In the genomic region with DNA sequence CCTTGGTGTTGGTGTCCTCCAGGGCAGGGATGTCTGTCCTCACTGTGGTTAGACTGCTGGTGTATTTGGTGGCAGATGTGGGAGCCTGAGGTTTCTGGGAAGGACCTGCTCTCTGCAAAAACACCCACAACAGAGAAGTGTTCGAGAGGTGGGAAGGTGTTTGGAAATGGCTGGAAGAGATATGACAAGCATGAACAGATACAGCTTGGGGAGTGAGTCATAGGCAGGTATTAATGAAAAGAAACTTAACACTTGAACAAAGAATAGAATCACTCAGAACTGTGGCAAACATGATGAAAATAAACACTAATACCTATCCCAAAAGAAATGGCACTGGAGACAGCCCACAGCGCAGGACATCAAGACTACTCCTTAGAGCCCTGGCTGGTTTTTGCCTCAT, we compare ENCODE assay signal across 15 cellular contexts.
A peak's percentile ranks its signal among the peaks of the same experiment; 100 is the strongest.
DNase-seq lines count a peak whose midpoint lies in the region; ATAC-seq, FAIRE-seq and TF ChIP-seq lines count a peak whose summit lies in the region.
"Had no signal": no experiment of that assay in that cellular context is flagged by ENCODE, and none has a peak within 500 bp of the region (broad histone marks: within the 10 kb centered on the region; RNA-seq: fewer than 3 reads in every experiment).

No MANE protein-coding gene starts in this region.

- no peak for TF ChIP-seq POLR2A in HepG2 (IDR thresholded peaks at IDR 0.05; ENCODE audit: insufficient read depth in 1 of 2, low read depth in 2 of 2, low read length in 2 of 2)

- H3K9me3 ChIP-seq in liver (ENCODE audit: control insufficient read depth in 4 of 4, low read length in 3 of 4) (no peaks in the 10 kb centered on the region), HepG2 (ENCODE audit: low read length) (no peaks in the 10 kb centered on the region), keratinocyte (ENCODE audit: control insufficient read depth, low read depth, low read length) (no peaks in the 10 kb centered on the region)

- no peaks in the 10 kb centered on the region for H3K9me1 ChIP-seq in keratinocyte (ENCODE audit: control insufficient read depth, extremely low read depth, insufficient read depth, low read length)

- H2AFZ ChIP-seq in HepG2 (ENCODE audit: low read length) (no peak overlapping the region), keratinocyte (ENCODE audit: control insufficient read depth, low read length) (no peak overlapping the region)
- H2AFZ ChIP-seq: GM23248 had no signal

- H3K36me3 ChIP-seq in liver (ENCODE audit: control insufficient read depth in 4 of 4, insufficient read depth in 3 of 4, low read depth in 1 of 4, low read length in 3 of 4) (no peaks in the 10 kb centered on the region), HepG2 (replicated peaks in 1 of 2; ENCODE audit: control insufficient read depth in 1 of 2, insufficient read depth in 2 of 2, low read length in 2 of 2) (no peaks in the 10 kb centered on the region), bronchial epithelial cell (ENCODE audit: control insufficient read depth, insufficient read depth, low read length) (no peaks in the 10 kb centered on the region), keratinocyte (ENCODE audit: control insufficient read depth in 2 of 2, extremely low read depth in 1 of 2, insufficient read depth in 2 of 2, low read length in 2 of 2) (no peaks in the 10 kb centered on the region)

- WGBS in liver: 73% methylated on average over 2 of the region's 2 CpGs
- 52% methylated on average over 2 of the region's 2 CpGs for WGBS in HepG2 (ENCODE audit: low lambda C conversion rate)

- no peak for TF ChIP-seq RAD21 in liver (IDR thresholded peaks at IDR 0.05)
- no peak for TF ChIP-seq RAD21 in HepG2 (CRISPR knock-in tag; IDR thresholded peaks at IDR 0.05)

- TF ChIP-seq EP300 in HepG2 (IDR thresholded peaks at IDR 0.05; ENCODE audit: low read depth in 2 of 2, low read length in 2 of 2) (no peak), HepG2 (CRISPR knock-in tag; IDR thresholded peaks at IDR 0.05; ENCODE audit: borderline replicate concordance) (no peak)

- H3K4me3 ChIP-seq in liver (ENCODE audit: low read depth in 1 of 3, low read length in 3 of 3) (no peak overlapping the region), HepG2 (replicated peaks in 1 of 3; ENCODE audit: insufficient read depth in 1 of 3, low read depth in 2 of 3, low read length in 3 of 3) (no peak overlapping the region), bronchial epithelial cell (ENCODE audit: low read depth, low read length) (no peak overlapping the region), keratinocyte (ENCODE audit: control insufficient read depth in 2 of 3, extremely low read depth in 1 of 3, insufficient read depth in 2 of 3, low read depth in 1 of 3, low read length in 3 of 3) (no peak overlapping the region)
- H3K4me3 ChIP-seq: GM23248 had no signal

- H3K27ac ChIP-seq in liver (ENCODE audit: low read depth in 1 of 2, low read length in 2 of 2) (peak overlapping the region; percentile 86 to 87), HepG2 (ENCODE audit: extremely low read length, insufficient read depth, low read length) (no peak overlapping the region), keratinocyte (ENCODE audit: control insufficient read depth, insufficient read depth, low read length) (no peak overlapping the region)
- H3K27ac ChIP-seq: GM23248, HL-60 had no signal

- no peak for DNase-seq in HepG2 (ENCODE audit: low spot score)
- peak; percentile 34 for DNase-seq in bronchial epithelial cell (ENCODE audit: low read depth)
- no peak for DNase-seq in keratinocyte (ENCODE audit: low read depth, low spot score)
- DNase-seq in D721Med (ENCODE audit: insufficient read length, low spot score): no peak
- no peak for DNase-seq in NCI-H1092 (lab: John Stamatoyannopoulos, UW)
- DNase-seq: ACHN; C1 segment of cervical spinal cord; CD4-positive, alpha-beta memory T cell; COR-L47; GM23248 had no signal

- no TSS peak for BruUV-seq in HepG2 (replicated peaks; lab: Mats Ljungman, UMichigan)

- ATAC-seq in HepG2 (no peak), HG02588 (IDR thresholded peaks at IDR 0.05; ENCODE audit: unreplicated experiment) (no peak)
- ATAC-seq: HCT116 had no signal

- POLR2A ChIA-PET in HepG2 (lab: Yijun Ruan, JAX): no interaction called here

- H3K79me2 ChIP-seq in HepG2 (ENCODE audit: insufficient read depth, low read length) (no peaks in the 10 kb centered on the region), keratinocyte (ENCODE audit: control insufficient read depth, insufficient read depth, low read length) (no peaks in the 10 kb centered on the region)

- H4K20me1 ChIP-seq in HepG2 (ENCODE audit: insufficient read depth, low read length): no peaks in the 10 kb centered on the region
- H4K20me1 ChIP-seq in keratinocyte (ENCODE audit: control insufficient read depth, extremely low read depth, insufficient read depth, low read length): no peaks in the 10 kb centered on the region

- intact Hi-C loops in HepG2 (cut with micrococcal nuclease; ENCODE audit: unreplicated experiment): no loop called here

- no peak for TF ChIP-seq CTCF in liver (IDR thresholded peaks at IDR 0.05; ENCODE audit: low read depth, low read length, missing input control)
- TF ChIP-seq CTCF in HepG2 (CRISPR knock-in tag; IDR thresholded peaks at IDR 0.05): no peak
- TF ChIP-seq CTCF in bronchial epithelial cell (IDR thresholded peaks at IDR 0.05; ENCODE audit: insufficient read depth, low read length, severe bottlenecking): no peak
- TF ChIP-seq CTCF in keratinocyte (optimal IDR thresholded peaks at IDR 0.05 in 1 of 3, IDR thresholded peaks at IDR 0.05 in 1 of 3, conservative IDR thresholded peaks at IDR 0.05 in 1 of 3; ENCODE audit: extremely low read depth in 1 of 3, insufficient read depth in 2 of 3, low read length in 3 of 3): no peak
- no peak for TF ChIP-seq CTCF in D721Med (IDR thresholded peaks at IDR 0.05; ENCODE audit: insufficient read depth, missing control alignments)

- H3K27me3 ChIP-seq in liver (ENCODE audit: control insufficient read depth in 4 of 4, insufficient read depth in 4 of 4, low read length in 3 of 4): no peaks in the 10 kb centered on the region
- H3K27me3 ChIP-seq in HepG2 (ENCODE audit: control insufficient read depth in 1 of 2, insufficient read depth in 2 of 2, low read length in 2 of 2): no peaks in the 10 kb centered on the region
- H3K27me3 ChIP-seq in bronchial epithelial cell (ENCODE audit: control insufficient read depth, insufficient read depth, low read length): no peaks in the 10 kb centered on the region
- no peaks in the 10 kb centered on the region for H3K27me3 ChIP-seq in keratinocyte (ENCODE audit: control insufficient read depth, extremely low read depth, insufficient read depth, low read length)

- dilution Hi-C loops in keratinocyte (cut with MboI; ENCODE audit: extremely low pct_ligation_motif_present, low sequenced_read_pairs): no loop called here

- H3K4me1 ChIP-seq in liver (ENCODE audit: control insufficient read depth in 4 of 4, insufficient read depth in 4 of 4, low read length in 3 of 4): peaks cover 9 to 30% (median 26%) of the 10 kb centered on the region in 4 donors
- H3K4me1 ChIP-seq in HepG2 (ENCODE audit: insufficient read depth, low read length): no peaks in the 10 kb centered on the region; the same call in 1 of the 2 replicates
- no peaks in the 10 kb centered on the region for H3K4me1 ChIP-seq in keratinocyte (ENCODE audit: control insufficient read depth, extremely low read depth, insufficient read depth, low read length)

- in situ Hi-C loops in HepG2 (cut with HindIII; ENCODE audit: extremely low pct_ligation_motif_present, low pct_unique_long_range_greater_than_20kb): no loop called here

- FAIRE-seq in HepG2 (lab: Jason Lieb, UNC) (no peak), bronchial epithelial cell (lab: Jason Lieb, UNC) (no peak), keratinocyte (lab: Jason Lieb, UNC) (peak; percentile 23), D721Med (lab: Jason Lieb, UNC) (no peak)
- FAIRE-seq: H54 had no signal

- no peak overlapping the region for H3K4me2 ChIP-seq in HepG2 (ENCODE audit: low read depth, low read length)
- no peak overlapping the region for H3K4me2 ChIP-seq in keratinocyte (ENCODE audit: control insufficient read depth, extremely low read depth, insufficient read depth, low read depth, low read length)

- CTCF ChIA-PET in HepG2 (lab: Yijun Ruan, JAX; ENCODE audit: low intra/inter-chr PET ratio, low total read pairs): no interaction called here

- H3K9ac ChIP-seq in liver (ENCODE audit: low read depth in 1 of 2, low read length in 2 of 2): peak overlapping the region in 1 of 2 donors; percentile 33
- no peak overlapping the region for H3K9ac ChIP-seq in HepG2 (ENCODE audit: insufficient read depth, low read depth, low read length)
- H3K9ac ChIP-seq in keratinocyte (ENCODE audit: control insufficient read depth, extremely low read depth, insufficient read depth, low read length): no peak overlapping the region
- H3K9ac ChIP-seq: GM23248 had no signal

TF ChIP-seq in liver, 16 proteins besides CTCF, POLR2A, EP300 and RAD21 (continues in another document):
- TF ChIP-seq, protein P1, sequence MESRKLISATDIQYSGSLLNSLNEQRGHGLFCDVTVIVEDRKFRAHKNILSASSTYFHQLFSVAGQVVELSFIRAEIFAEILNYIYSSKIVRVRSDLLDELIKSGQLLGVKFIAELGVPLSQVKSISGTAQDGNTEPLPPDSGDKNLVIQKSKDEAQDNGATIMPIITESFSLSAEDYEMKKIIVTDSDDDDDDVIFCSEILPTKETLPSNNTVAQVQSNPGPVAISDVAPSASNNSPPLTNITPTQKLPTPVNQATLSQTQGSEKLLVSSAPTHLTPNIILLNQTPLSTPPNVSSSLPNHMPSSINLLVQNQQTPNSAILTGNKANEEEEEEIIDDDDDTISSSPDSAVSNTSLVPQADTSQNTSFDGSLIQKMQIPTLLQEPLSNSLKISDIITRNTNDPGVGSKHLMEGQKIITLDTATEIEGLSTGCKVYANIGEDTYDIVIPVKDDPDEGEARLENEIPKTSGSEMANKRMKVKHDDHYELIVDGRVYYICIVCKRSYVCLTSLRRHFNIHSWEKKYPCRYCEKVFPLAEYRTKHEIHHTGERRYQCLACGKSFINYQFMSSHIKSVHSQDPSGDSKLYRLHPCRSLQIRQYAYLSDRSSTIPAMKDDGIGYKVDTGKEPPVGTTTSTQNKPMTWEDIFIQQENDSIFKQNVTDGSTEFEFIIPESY (IDR thresholded peaks at IDR 0.05): no peak

TF ChIP-seq in HepG2, 621 proteins besides CTCF, POLR2A, EP300 and RAD21 (continues in another document):
- TF ChIP-seq GABPB1 (CRISPR knock-in tag; IDR thresholded peaks at IDR 0.05): no peak
- no peak for TF ChIP-seq SMAD9 (CRISPR knock-in tag; IDR thresholded peaks at IDR 0.05)
- TF ChIP-seq TEAD3 (CRISPR knock-in tag; optimal IDR thresholded peaks at IDR 0.05; ENCODE audit: borderline replicate concordance): no peak
- no peak for TF ChIP-seq PHF21A (CRISPR knock-in tag; IDR thresholded peaks at IDR 0.05)
- TF ChIP-seq NBN (conservative IDR thresholded peaks at IDR 0.05): no peak
- TF ChIP-seq BHLHE40 (IDR thresholded peaks at IDR 0.05; ENCODE audit: low read length): no peak
- TF ChIP-seq BRCA1 (CRISPR knock-in tag; IDR thresholded peaks at IDR 0.05): no peak

Comparison
In these comparisons a context has a peak if more than half of its experiments do, and no peak if none do; other contexts are left out.
1. H3K27ac ChIP-seq: peak in liver (2 of 2); none in HepG2 (single experiment) and keratinocyte (single experiment).